Comparison of ENCODE assay signal across 9 cellular contexts in genomic region chr11:2445107-2445947, GRCh38. TPM values are rescaled to one million over a fixed set of nuclear protein-coding genes. Genes with fewer than 3 reads are reported as not detected.
DNase-seq lines count a peak whose midpoint lies in the region; ATAC-seq and TF ChIP-seq lines count a peak whose summit lies in the region.
"Had no signal": no experiment of that assay in that cellular context is flagged by ENCODE, and none has a peak within 500 bp of the region (broad histone marks: within the 10 kb centered on the region; RNA-seq: fewer than 3 reads in every experiment).

No MANE protein-coding gene starts in this region.

- peak; percentile 33 for DNase-seq in stimulated activated CD4-positive, alpha-beta T cell treated with anti-CD3 and anti-CD28 coated beads, Interleukin-12 subunit alpha, Interleukin-12 subunit beta, amount 100 ng/mL, for 4 hours
- no peak for DNase-seq in stimulated activated CD4-positive, alpha-beta T cell treated with anti-CD3 and anti-CD28 coated beads, Interleukin-4, amount 100 ng/mL, for 24 hours
- DNase-seq in astrocyte of the hippocampus (ENCODE audit: low read depth, low spot score), result peak; percentile 16
- peak; percentile 54 to 72 (median 70) for DNase-seq in mucosa of descending colon
- peak; percentile 53 to 69 for DNase-seq in aorta
- no peak for DNase-seq in DMS79 treated with DMSO at 0.1 percent for 48 hours (lab: John Stamatoyannopoulos, UW)
- no peak for DNase-seq in A673 (ENCODE audit: low spot score)

- intact Hi-C loops in mucosa of descending colon (cut with DNase I, micrococcal nuclease) (no loop called here), aorta (cut with DNase I) (no loop called here), A673 (cut with micrococcal nuclease; ENCODE audit: unreplicated experiment) (no loop called here)

- POLR2A ChIA-PET in A673 (lab: Charles Lee; ENCODE audit: low non-redundant PET), result no interaction called here

- no peak overlapping the region for H3K27ac ChIP-seq in aorta (ENCODE audit: low read depth in 1 of 2, low read length in 2 of 2)
- H3K27ac ChIP-seq in A673 (ENCODE audit: low read depth, low read length, poor library complexity, severe bottlenecking), result no peak overlapping the region

- H3K36me3 ChIP-seq in mucosa of descending colon (ENCODE audit: low read depth) (no peaks in the 10 kb centered on the region), aorta (ENCODE audit: control insufficient read depth in 1 of 2, insufficient read depth in 2 of 2, low read length in 1 of 2) (no peaks in the 10 kb centered on the region), A673 (ENCODE audit: insufficient read depth, low read length, poor library complexity, severe bottlenecking) (no peaks in the 10 kb centered on the region)

- ATAC-seq in mucosa of descending colon (no peak), aorta (ENCODE audit: low FRiP score) (no peak), GM19397 (IDR thresholded peaks at IDR 0.05; ENCODE audit: unreplicated experiment) (no peak)

- CTCF ChIA-PET in A673 (lab: Charles Lee), result no interaction called here

- TF ChIP-seq CTCF in mucosa of descending colon (IDR thresholded peaks at IDR 0.05) (no peak), A673 (conservative IDR thresholded peaks at IDR 0.05; ENCODE audit: low read depth, low read length) (no peak)

- H3K27me3 ChIP-seq in aorta (ENCODE audit: control insufficient read depth in 1 of 2, insufficient read depth in 2 of 2, low read length in 1 of 2), result no peaks in the 10 kb centered on the region
- H3K27me3 ChIP-seq in A673 (replicated peaks; ENCODE audit: insufficient read depth, low read depth, low read length, poor library complexity), result peaks cover 33% of the 10 kb centered on the region

- peaks cover 34% of the 10 kb centered on the region for H3K4me1 ChIP-seq in mucosa of descending colon (ENCODE audit: low read depth)
- H3K4me1 ChIP-seq in aorta (ENCODE audit: control insufficient read depth in 1 of 2, insufficient read depth in 2 of 2, low read length in 2 of 2), result no peaks in the 10 kb centered on the region
- no peaks in the 10 kb centered on the region for H3K4me1 ChIP-seq in A673 (ENCODE audit: insufficient read depth, low read length, poor library complexity, severe bottlenecking)

- no TSS peak for BruUV-seq in A673 (replicated peaks; lab: Mats Ljungman, UMichigan)

- WGBS in aorta, 2 donors, result 7 to 9% methylated on average over 63 to 80 of the region's 80 CpGs

- no peaks in the 10 kb centered on the region for H3K9me3 ChIP-seq in mucosa of descending colon
- H3K9me3 ChIP-seq in aorta (ENCODE audit: control insufficient read depth, low read length), result no peaks in the 10 kb centered on the region
- no peaks in the 10 kb centered on the region for H3K9me3 ChIP-seq in A673 (ENCODE audit: low read depth, low read length, poor library complexity, severe bottlenecking)

- H3K4me3 ChIP-seq in mucosa of descending colon (peak overlapping the region; percentile 36), aorta (ENCODE audit: low read length in 2 of 2) (peak overlapping the region; percentile 14 to 16), A673 (ENCODE audit: low read depth, low read length, poor library complexity, severe bottlenecking) (no peak overlapping the region)

RNA-seq across cellular contexts. Expression of gene KCNQ1, which starts 0.5 kb away (rescaled TPM):
- total RNA-seq in mucosa of descending colon, result 10 to 100 TPM; 15.5 to 44.7 (median 37.4) TPM
- 10 to 100 TPM in 1 of 2 donors, 1 to 10 TPM in 1; 6.2 to 11.5 TPM for total RNA-seq in aorta
- polyA plus RNA-seq in aorta, result 1 to 10 TPM in 1 of 2 donors, under 1 TPM in 1; 0.67 to 5.4 TPM
- not detected in 2 replicates for total RNA-seq in A673 (2021)
- total RNA-seq: Daoy had no signal

RNA-seq across cellular contexts. Expression of gene TRPM5, which starts 1.0 kb away (rescaled TPM):
- total RNA-seq in mucosa of descending colon (1 to 10 TPM; 2.2 to 3.7 (median 2.5) TPM), aorta (not detected), A673 (2021) (not detected in 2 replicates)
- under 1 TPM in 1 of 2 donors, not detected in 1; 0.25 TPM for polyA plus RNA-seq in aorta

RNA-seq across cellular contexts. Expression of gene TSSC4, which starts 44.8 kb away (rescaled TPM):
- total RNA-seq in mucosa of descending colon, result 10 to 100 TPM; 33.9 to 58.8 (median 39.2) TPM
- 10 to 100 TPM; 35.2 to 44.3 TPM for total RNA-seq in aorta
- 10 to 100 TPM; 42.9 to 64.4 TPM for polyA plus RNA-seq in aorta
- 41.3 and 46.8 TPM in 2 replicates for total RNA-seq in A673 (2021)

Comparison
In these comparisons a context has a peak if more than half of its experiments do, and no peak if none do; other contexts are left out.
1. DNase-seq: peak in stimulated activated CD4-positive, alpha-beta T cell treated with anti-CD3 and anti-CD28 coated beads, Interleukin-12 subunit alpha, Interleukin-12 subunit beta, amount 100 ng/mL, for 4 hours (single experiment), astrocyte of the hippocampus (single experiment), mucosa of descending colon (3 of 3) and aorta (2 of 2); none in stimulated activated CD4-positive, alpha-beta T cell treated with anti-CD3 and anti-CD28 coated beads, Interleukin-4, amount 100 ng/mL, for 24 hours (single experiment), DMS79 treated with DMSO at 0.1 percent for 48 hours (single experiment) and A673 (single experiment).